Comparison of ENCODE assay signal across 13 cellular contexts in the genomic region with DNA sequence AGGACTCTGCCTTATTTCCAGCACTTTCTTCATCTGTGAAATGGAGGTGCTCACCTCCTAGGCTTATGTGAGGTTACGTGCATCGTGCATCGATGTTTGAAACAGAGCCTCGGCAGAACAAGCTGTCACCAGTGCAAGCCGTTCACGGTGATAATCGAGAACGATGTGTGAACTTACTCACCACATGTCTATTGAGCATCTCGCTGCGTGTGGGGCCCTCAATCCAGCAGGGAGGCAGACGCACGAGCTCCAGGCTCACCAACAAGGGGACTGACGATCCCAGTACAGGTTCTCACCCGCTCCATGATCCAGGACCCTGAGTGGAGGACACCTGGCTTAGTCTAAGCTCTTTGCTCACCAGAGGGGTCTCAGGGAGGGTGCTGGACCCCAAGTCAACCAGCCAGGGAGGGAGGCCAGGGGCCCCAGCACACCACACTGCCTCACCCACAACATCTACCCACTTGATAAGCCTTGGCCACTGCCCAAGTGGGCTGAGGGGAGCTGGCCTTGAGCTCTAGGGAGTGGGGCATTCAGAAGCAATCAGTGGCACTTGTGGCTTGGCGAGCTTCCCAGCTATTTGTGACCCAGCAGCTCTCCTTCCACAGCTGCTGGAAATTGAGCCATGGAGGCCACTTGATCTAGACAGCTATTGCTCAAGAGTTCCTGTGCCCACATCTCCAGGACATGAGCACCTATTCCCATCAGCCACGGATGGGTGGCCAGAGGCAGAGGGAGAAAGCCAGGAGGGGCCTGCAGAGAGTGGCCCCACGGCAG. TPM values are rescaled to one million over a fixed set of nuclear protein-coding genes. Genes with fewer than 3 reads are reported as not detected.
DNase-seq lines count a peak whose midpoint lies in the region; ATAC-seq and TF ChIP-seq lines count a peak whose summit lies in the region.
"Had no signal": no experiment of that assay in that cellular context is flagged by ENCODE, and none has a peak within 500 bp of the region (broad histone marks: within the 10 kb centered on the region; RNA-seq: fewer than 3 reads in every experiment).

No MANE protein-coding gene starts in this region.

- peaks cover 8% of the 10 kb centered on the region for H3K27me3 ChIP-seq in cardiac muscle cell
- no peaks in the 10 kb centered on the region for H3K27me3 ChIP-seq in transverse colon
- H3K27me3 ChIP-seq: ascending aorta had no signal

- no peak for TF ChIP-seq EP300 in transverse colon (IDR thresholded peaks at IDR 0.05; ENCODE audit: low read depth)

- H3K27ac ChIP-seq in cardiac muscle cell = no peak overlapping the region
- no peak overlapping the region for H3K27ac ChIP-seq in transverse colon
- H3K27ac ChIP-seq: ascending aorta had no signal

- no peak overlapping the region for H3K4me3 ChIP-seq in cardiac muscle cell
- no peak overlapping the region for H3K4me3 ChIP-seq in transverse colon
- H3K4me3 ChIP-seq: ascending aorta had no signal

- WGBS in transverse colon (ENCODE audit: low coverage in 1 of 2), 2 donors = 51% methylated on average over 17 of the region's 17 CpGs; no CpG with 5 or more reads in 1 of the 2 donors

- intact Hi-C loops in transverse colon (cut with DNase I; ENCODE audit: low total_unique reads) = no loop called here

- H3K9me3 ChIP-seq in cardiac muscle cell (ENCODE audit: low read depth) = no peaks in the 10 kb centered on the region
- H3K9me3 ChIP-seq in transverse colon = no peaks in the 10 kb centered on the region
- H3K9me3 ChIP-seq: ascending aorta had no signal

- H3K4me1 ChIP-seq in cardiac muscle cell (ENCODE audit: low read depth) (no peaks in the 10 kb centered on the region), transverse colon (peaks cover 0 to 5% (median 2%) of the 10 kb centered on the region in 4 donors)
- H3K4me1 ChIP-seq: ascending aorta had no signal

- TF ChIP-seq CTCF in cardiac muscle cell (IDR thresholded peaks at IDR 0.05; ENCODE audit: low read depth, low read length) = no peak
- TF ChIP-seq CTCF in transverse colon (IDR thresholded peaks at IDR 0.05) = no peak

- no peaks in the 10 kb centered on the region for H3K36me3 ChIP-seq in cardiac muscle cell
- no peaks in the 10 kb centered on the region for H3K36me3 ChIP-seq in transverse colon
- H3K36me3 ChIP-seq: ascending aorta had no signal

- DNase-seq in NCI-H510A treated with DMSO at 0.1 percent for 48 hours (lab: John Stamatoyannopoulos, UW) = peak; percentile 26
- DNase-seq in NCI-H510A (lab: John Stamatoyannopoulos, UW) = no peak
- peak; percentile 82 for DNase-seq in NCI-H2196 (lab: John Stamatoyannopoulos, UW; ENCODE audit: unreplicated experiment)
- DNase-seq in cardiac muscle cell (ENCODE audit: low read depth in 1 of 2, low spot score in 1 of 2) = peak; percentile 42 to 59
- DNase-seq in transverse colon = peak; percentile 82
- DNase-seq in stimulated activated CD4-positive, alpha-beta T cell treated with anti-CD3 and anti-CD28 coated beads, Interleukin-4, amount 100 ng/mL, for 4 hours = no peak
- DNase-seq: GDM1, T-helper 1 cell had no signal

- in situ Hi-C loops in transverse colon (cut with MboI; ENCODE audit: low pct_ligation_motif_present in 1 of 4, low pct_unique_long_range_greater_than_20kb in 1 of 4, low sequenced_read_pairs in 3 of 4) = loop anchor here in 1 of 4 donors (25.0 kb wide), 1 partner anchor 379 kb away; no protein-coding TSS in a partner anchor

- no peak for TF ChIP-seq POLR2A in transverse colon (IDR thresholded peaks at IDR 0.05)

- ATAC-seq in HG03521 (IDR thresholded peaks at IDR 0.05; ENCODE audit: unreplicated experiment) = no peak
- no peak for ATAC-seq in HG02981 (IDR thresholded peaks at IDR 0.05; ENCODE audit: unreplicated experiment)

RNA-seq across cellular contexts. Expression of gene SLC6A1, which starts 34.4 kb away (rescaled TPM):
- total RNA-seq in cardiac muscle cell (not detected in 2 replicates), transverse colon (under 1 TPM in 3 of 4 donors, not detected in 1; 0.20 to 0.55 (median 0.48) TPM)
- polyA plus RNA-seq in cardiac muscle cell = not detected in 2 replicates
- total RNA-seq: activated CD8-positive, alpha-beta memory T cell treated with anti-CD3 and anti-CD28 coated beads for 36 hours; endothelial cell of umbilical vein had no signal
- polyA plus RNA-seq: endothelial cell of umbilical vein had no signal

Comparison
In these comparisons a context has a peak if more than half of its experiments do, and no peak if none do; other contexts are left out.
1. DNase-seq: peak in NCI-H510A treated with DMSO at 0.1 percent for 48 hours (single experiment), NCI-H2196 (single experiment), cardiac muscle cell (2 of 2) and transverse colon (single experiment); none in NCI-H510A (single experiment) and stimulated activated CD4-positive, alpha-beta T cell treated with anti-CD3 and anti-CD28 coated beads, Interleukin-4, amount 100 ng/mL, for 4 hours (0 of 2).